Comparison of ENCODE assay signal across 12 cellular contexts in genomic region chr5:143244990-143245389, GRCh38.
DNase-seq lines count a peak whose midpoint lies in the region; ATAC-seq and TF ChIP-seq lines count a peak whose summit lies in the region.
"Had no signal": no experiment of that assay in that cellular context is flagged by ENCODE, and none has a peak within 500 bp of the region (broad histone marks: within the 10 kb centered on the region; RNA-seq: fewer than 3 reads in every experiment).

No MANE protein-coding gene starts in this region.

- ATAC-seq in Panc1 (no peak), gastrocnemius medialis (no peak), GM21528 (IDR thresholded peaks at IDR 0.05; ENCODE audit: low FRiP score, unreplicated experiment) (no peak), sciatic nerve (no peak)
- ATAC-seq: activated CD8-positive, alpha-beta T cell treated with anti-CD3 and anti-CD28 coated beads for 36 hours had no signal

- BruUV-seq in Panc1 (replicated peaks; lab: Mats Ljungman, UMichigan): no TSS peak

- TF ChIP-seq EP300 in esophagus muscularis mucosa (IDR thresholded peaks at IDR 0.05): no peak

- in situ Hi-C loops in Panc1 (cut with HindIII; ENCODE audit: low pct_unique_long_range_greater_than_20kb, low sequenced_read_pairs) (no loop called here), gastrocnemius medialis (cut with MboI; ENCODE audit: low sequenced_read_pairs in 4 of 4) (loop anchor here in 1 of 4 donors (10.0 kb wide), 2 partner anchors 110 to 160 kb away; partner anchors contain the start of gene NR3C1)

- DNase-seq in Daoy (ENCODE audit: low read depth): peak; percentile 91
- DNase-seq in Panc1 (ENCODE audit: low read depth, low spot score): no peak
- DNase-seq in esophagus muscularis mucosa (ENCODE audit: extremely low spot score): no peak
- no peak for DNase-seq in gastrocnemius medialis
- DNase-seq in sciatic nerve (ENCODE audit: low spot score): no peak
- DNase-seq in NCI-H524 treated with DMSO at 0.1 percent for 48 hours (lab: John Stamatoyannopoulos, UW): no peak
- no peak for DNase-seq in NAMALWA (ENCODE audit: low spot score)
- DNase-seq: activated CD8-positive, alpha-beta T cell treated with anti-CD3 and anti-CD28 coated beads for 36 hours; activated gamma-delta T cell; H7; ovary had no signal

- 100% methylated on average over 2 of the region's 2 CpGs for WGBS in esophagus muscularis mucosa

- peak overlapping the region; percentile 99 for H3K27ac ChIP-seq in Panc1 (ENCODE audit: low read length)
- peak overlapping the region; percentile 71 to 78 (median 73) for H3K27ac ChIP-seq in esophagus muscularis mucosa (replicated peaks in 1 of 4)
- peak overlapping the region; percentile 85 to 95 (median 92) for H3K27ac ChIP-seq in gastrocnemius medialis
- H3K27ac ChIP-seq: ovary had no signal

- H3K4me3 ChIP-seq in Panc1 (ENCODE audit: low read depth in 2 of 2, low read length in 2 of 2) (no peak overlapping the region), esophagus muscularis mucosa (no peak overlapping the region), gastrocnemius medialis (no peak overlapping the region)
- H3K4me3 ChIP-seq: ovary had no signal

- CTCF ChIA-PET in Panc1 (lab: Charles Lee): no interaction called here

- peaks cover 68% of the 10 kb centered on the region for H3K4me1 ChIP-seq in Panc1 (ENCODE audit: control insufficient read depth, insufficient read depth, low read length)
- peaks cover 3 to 36% (median 28%) of the 10 kb centered on the region in 4 donors for H3K4me1 ChIP-seq in esophagus muscularis mucosa
- peaks cover 44 to 57% of the 10 kb centered on the region in 2 donors for H3K4me1 ChIP-seq in gastrocnemius medialis

- TF ChIP-seq CTCF in Panc1 (IDR thresholded peaks at IDR 0.05) (no peak), esophagus muscularis mucosa (IDR thresholded peaks at IDR 0.05) (no peak), gastrocnemius medialis (IDR thresholded peaks at IDR 0.05 in 4 of 5, conservative IDR thresholded peaks at IDR 0.05 in 1 of 5) (no peak)

- TF ChIP-seq POLR2A in esophagus muscularis mucosa (IDR thresholded peaks at IDR 0.05; ENCODE audit: low read depth) (no peak), gastrocnemius medialis (IDR thresholded peaks at IDR 0.05) (no peak)

- H3K27me3 ChIP-seq in Panc1 (ENCODE audit: control insufficient read depth, insufficient read depth, low read length) (no peaks in the 10 kb centered on the region), esophagus muscularis mucosa (no peaks in the 10 kb centered on the region), gastrocnemius medialis (no peaks in the 10 kb centered on the region)
- H3K27me3 ChIP-seq: ovary had no signal

- H3K36me3 ChIP-seq in Panc1 (ENCODE audit: control insufficient read depth, insufficient read depth, low read length) (no peaks in the 10 kb centered on the region), esophagus muscularis mucosa (no peaks in the 10 kb centered on the region), gastrocnemius medialis (no peaks in the 10 kb centered on the region)
- H3K36me3 ChIP-seq: ovary had no signal

- intact Hi-C loops in Panc1 (cut with micrococcal nuclease; ENCODE audit: unreplicated experiment) (no loop called here), esophagus muscularis mucosa (cut with DNase I) (no loop called here), gastrocnemius medialis (cut with DNase I; ENCODE audit: low total_unique reads) (loop anchor here (2.0 to 5.0 kb wide), 4 partner anchors 44 to 220 kb away; no protein-coding TSS in a partner anchor), sciatic nerve (cut with DNase I) (no loop called here)

- POLR2A ChIA-PET in Panc1 (lab: Charles Lee): no interaction called here

- H3K9me3 ChIP-seq in Panc1 (ENCODE audit: control insufficient read depth, insufficient read depth, low read depth, low read length) (no peaks in the 10 kb centered on the region), esophagus muscularis mucosa (no peaks in the 10 kb centered on the region), gastrocnemius medialis (no peaks in the 10 kb centered on the region)
- H3K9me3 ChIP-seq: ovary had no signal
